In genomic region chr2:46067501-46068292, GRCh38 we compare ENCODE assay signal across 11 cellular contexts.
DNase-seq lines count a peak whose midpoint lies in the region; ATAC-seq and TF ChIP-seq lines count a peak whose summit lies in the region.
"Had no signal": no experiment of that assay in that cellular context is flagged by ENCODE, and none has a peak within 500 bp of the region (broad histone marks: within the 10 kb centered on the region; RNA-seq: fewer than 3 reads in every experiment).

No MANE protein-coding gene starts in this region.

- H3K4me3 Mint-ChIP-seq in natural killer cell treated with Interleukin-12 subunit alpha and Interleukin-12 subunit beta and Interleukin-15 and Interleukin-18, amount 100 ng/mL, for 72 hours: peak overlapping the region; percentile 47
- H3K4me3 Mint-ChIP-seq in natural killer cell: no peak overlapping the region
- no peak overlapping the region for H3K4me3 Mint-ChIP-seq in activated CD4-positive, alpha-beta memory T cell treated with anti-CD3 and anti-CD28 coated beads for 36 hours
- H3K4me3 Mint-ChIP-seq: activated naive CD8-positive, alpha-beta T cell had no signal

- no peak for DNase-seq in natural killer cell treated with Interleukin-12 subunit alpha and Interleukin-12 subunit beta and Interleukin-15 and Interleukin-18, amount 100 ng/mL, for 72 hours (ENCODE audit: low spot score)
- no peak for DNase-seq in natural killer cell
- no peak for DNase-seq in activated CD4-positive, alpha-beta memory T cell treated with anti-CD3 and anti-CD28 coated beads for 36 hours
- DNase-seq in left ventricle myocardium inferior: no peak
- no peak for DNase-seq in upper lobe of right lung
- no peak for DNase-seq in BE2C
- DNase-seq: NCI-H1092, posterior cingulate gyrus had no signal

- H3K27ac ChIP-seq in left ventricle myocardium inferior (replicated peaks) (peak overlapping the region; percentile 78), upper lobe of right lung (peak overlapping the region; percentile 61)

- ATAC-seq in natural killer cell treated with Interleukin-12 subunit alpha and Interleukin-12 subunit beta and Interleukin-15 and Interleukin-18, amount 100 ng/mL, for 72 hours: peak in 1 of 2 donors; percentile 89
- ATAC-seq in natural killer cell (no peak), upper lobe of right lung (peak; percentile 43), GM19452 (IDR thresholded peaks at IDR 0.05; ENCODE audit: unreplicated experiment) (no peak), HG03457 (IDR thresholded peaks at IDR 0.05; ENCODE audit: unreplicated experiment) (no peak)

- CTCF ChIA-PET in activated CD4-positive, alpha-beta memory T cell treated with anti-CD3 and anti-CD28 coated beads for 36 hours (lab: Charles Lee): interaction anchor here (0.6 to 1.6 kb wide), 4 partner anchors 12 to 282 kb away, joined by 3 to 4 read pairs (median 3); no protein-coding TSS in a partner anchor

- H3K27ac Mint-ChIP-seq in natural killer cell treated with Interleukin-12 subunit alpha and Interleukin-12 subunit beta and Interleukin-15 and Interleukin-18, amount 100 ng/mL, for 72 hours: peak overlapping the region in 1 of 2 donors; percentile 63
- H3K27ac Mint-ChIP-seq in natural killer cell: no peak overlapping the region
- peak overlapping the region; percentile 45 for H3K27ac Mint-ChIP-seq in activated CD4-positive, alpha-beta memory T cell treated with anti-CD3 and anti-CD28 coated beads for 36 hours
- H3K27ac Mint-ChIP-seq: activated naive CD8-positive, alpha-beta T cell had no signal

- H3K36me3 ChIP-seq in left ventricle myocardium inferior (no peaks in the 10 kb centered on the region), upper lobe of right lung (no peaks in the 10 kb centered on the region), BE2C (no peaks in the 10 kb centered on the region)

- H3K4me3 ChIP-seq in left ventricle myocardium inferior (no peak overlapping the region), upper lobe of right lung (no peak overlapping the region), BE2C (ENCODE audit: low read depth, low read length) (no peak overlapping the region)

- intact Hi-C loops in natural killer cell (cut with micrococcal nuclease) (no loop called here), left ventricle myocardium inferior (cut with micrococcal nuclease) (no loop called here), upper lobe of right lung (cut with DNase I) (no loop called here)
- intact Hi-C loops in activated CD4-positive, alpha-beta memory T cell treated with anti-CD3 and anti-CD28 coated beads for 36 hours (cut with micrococcal nuclease): loop anchor here (1.0 to 2.0 kb wide), 5 partner anchors 13 to 162 kb away; no protein-coding TSS in a partner anchor

- H3K9me3 ChIP-seq in left ventricle myocardium inferior (replicated peaks) (no peaks in the 10 kb centered on the region), upper lobe of right lung (no peaks in the 10 kb centered on the region), BE2C (no peaks in the 10 kb centered on the region)

- no peaks in the 10 kb centered on the region for H3K9me3 Mint-ChIP-seq in natural killer cell treated with Interleukin-12 subunit alpha and Interleukin-12 subunit beta and Interleukin-15 and Interleukin-18, amount 100 ng/mL, for 72 hours
- H3K9me3 Mint-ChIP-seq in natural killer cell: no peaks in the 10 kb centered on the region
- no peaks in the 10 kb centered on the region for H3K9me3 Mint-ChIP-seq in activated CD4-positive, alpha-beta memory T cell treated with anti-CD3 and anti-CD28 coated beads for 36 hours

- H3K27me3 Mint-ChIP-seq in natural killer cell treated with Interleukin-12 subunit alpha and Interleukin-12 subunit beta and Interleukin-15 and Interleukin-18, amount 100 ng/mL, for 72 hours: no peaks in the 10 kb centered on the region
- H3K27me3 Mint-ChIP-seq in natural killer cell (ENCODE audit: low read depth in 2 of 2): no peaks in the 10 kb centered on the region
- no peaks in the 10 kb centered on the region for H3K27me3 Mint-ChIP-seq in activated CD4-positive, alpha-beta memory T cell treated with anti-CD3 and anti-CD28 coated beads for 36 hours

- H3K36me3 Mint-ChIP-seq in natural killer cell treated with Interleukin-12 subunit alpha and Interleukin-12 subunit beta and Interleukin-15 and Interleukin-18, amount 100 ng/mL, for 72 hours: no peaks in the 10 kb centered on the region
- no peaks in the 10 kb centered on the region for H3K36me3 Mint-ChIP-seq in natural killer cell
- no peaks in the 10 kb centered on the region for H3K36me3 Mint-ChIP-seq in activated CD4-positive, alpha-beta memory T cell treated with anti-CD3 and anti-CD28 coated beads for 36 hours

- H3K4me1 Mint-ChIP-seq in natural killer cell treated with Interleukin-12 subunit alpha and Interleukin-12 subunit beta and Interleukin-15 and Interleukin-18, amount 100 ng/mL, for 72 hours (ENCODE audit: low read depth in 2 of 2): peaks cover 2 to 21% of the 10 kb centered on the region in 2 donors
- peaks cover 5 to 11% of the 10 kb centered on the region in 2 donors for H3K4me1 Mint-ChIP-seq in natural killer cell
- H3K4me1 Mint-ChIP-seq in activated CD4-positive, alpha-beta memory T cell treated with anti-CD3 and anti-CD28 coated beads for 36 hours (ENCODE audit: low read depth): peaks cover 32% of the 10 kb centered on the region

- no peak for TF ChIP-seq CTCF in natural killer cell (IDR thresholded peaks at IDR 0.05)
- TF ChIP-seq CTCF in left ventricle myocardium inferior (IDR thresholded peaks at IDR 0.05; ENCODE audit: borderline replicate concordance): no peak
- TF ChIP-seq CTCF in upper lobe of right lung (IDR thresholded peaks at IDR 0.05): no peak
- no peak for TF ChIP-seq CTCF in BE2C (IDR thresholded peaks at IDR 0.05; ENCODE audit: low read depth, low read length)

- H3K4me1 ChIP-seq in left ventricle myocardium inferior (peaks cover 22% of the 10 kb centered on the region), upper lobe of right lung (peaks cover 20% of the 10 kb centered on the region), BE2C (no peaks in the 10 kb centered on the region; the same call in none of the 2 replicates)

- POLR2A ChIA-PET in activated CD4-positive, alpha-beta memory T cell treated with anti-CD3 and anti-CD28 coated beads for 36 hours (lab: Charles Lee): interaction anchor here (0.6 to 1.8 kb wide), 3 partner anchors 12 to 84 kb away, joined by 5 to 11 read pairs (median 7); no protein-coding TSS in a partner anchor

- H3K27me3 ChIP-seq in left ventricle myocardium inferior (ENCODE audit: low read depth) (no peaks in the 10 kb centered on the region), upper lobe of right lung (no peaks in the 10 kb centered on the region), BE2C (no peaks in the 10 kb centered on the region)
